ENCODE assay signal across 1 cellular context in the genomic region with DNA sequence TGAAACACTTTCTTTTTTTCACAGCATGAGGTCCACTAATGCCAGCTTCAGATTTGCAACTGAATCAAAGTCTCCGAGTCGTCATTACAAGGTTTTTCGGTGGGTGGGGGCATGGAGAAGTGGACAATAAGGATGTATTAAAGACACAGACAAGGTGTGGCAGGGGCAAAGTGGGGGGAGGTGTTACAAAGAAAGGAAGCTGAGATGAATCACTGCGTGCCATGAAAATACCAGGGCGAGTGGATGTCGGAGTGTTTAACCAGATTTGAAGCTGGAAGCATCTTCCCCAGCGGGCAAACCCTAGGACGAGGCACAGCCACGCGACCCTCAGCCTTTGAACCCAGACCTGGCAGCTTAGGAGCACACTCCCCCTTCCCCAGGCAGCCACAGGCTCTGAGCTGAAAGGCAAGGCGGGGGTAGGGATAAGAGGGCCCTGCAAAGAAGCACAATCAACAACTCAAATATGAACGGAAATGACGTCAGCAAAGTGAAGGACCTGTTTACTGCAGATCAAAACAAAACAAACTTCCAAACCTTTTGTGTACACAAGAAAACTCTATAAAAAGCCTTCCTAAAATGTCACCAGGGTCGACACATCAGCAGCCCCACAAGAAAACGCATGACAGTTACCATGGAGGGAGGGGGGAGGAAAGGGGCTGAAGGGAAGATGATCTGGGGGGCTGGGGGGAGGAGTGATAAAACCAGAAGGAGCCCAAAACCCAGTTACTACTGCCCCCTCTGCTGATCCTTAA.
A peak's percentile ranks its signal among the peaks of the same experiment; 100 is the strongest.
TF ChIP-seq lines count a peak whose summit lies in the region.

No MANE protein-coding gene starts in this region.

TF ChIP-seq in HepG2, 621 proteins besides CTCF, POLR2A, EP300 and RAD21 (continued from another document and continues in another):
- TF ChIP-seq, protein P1, sequence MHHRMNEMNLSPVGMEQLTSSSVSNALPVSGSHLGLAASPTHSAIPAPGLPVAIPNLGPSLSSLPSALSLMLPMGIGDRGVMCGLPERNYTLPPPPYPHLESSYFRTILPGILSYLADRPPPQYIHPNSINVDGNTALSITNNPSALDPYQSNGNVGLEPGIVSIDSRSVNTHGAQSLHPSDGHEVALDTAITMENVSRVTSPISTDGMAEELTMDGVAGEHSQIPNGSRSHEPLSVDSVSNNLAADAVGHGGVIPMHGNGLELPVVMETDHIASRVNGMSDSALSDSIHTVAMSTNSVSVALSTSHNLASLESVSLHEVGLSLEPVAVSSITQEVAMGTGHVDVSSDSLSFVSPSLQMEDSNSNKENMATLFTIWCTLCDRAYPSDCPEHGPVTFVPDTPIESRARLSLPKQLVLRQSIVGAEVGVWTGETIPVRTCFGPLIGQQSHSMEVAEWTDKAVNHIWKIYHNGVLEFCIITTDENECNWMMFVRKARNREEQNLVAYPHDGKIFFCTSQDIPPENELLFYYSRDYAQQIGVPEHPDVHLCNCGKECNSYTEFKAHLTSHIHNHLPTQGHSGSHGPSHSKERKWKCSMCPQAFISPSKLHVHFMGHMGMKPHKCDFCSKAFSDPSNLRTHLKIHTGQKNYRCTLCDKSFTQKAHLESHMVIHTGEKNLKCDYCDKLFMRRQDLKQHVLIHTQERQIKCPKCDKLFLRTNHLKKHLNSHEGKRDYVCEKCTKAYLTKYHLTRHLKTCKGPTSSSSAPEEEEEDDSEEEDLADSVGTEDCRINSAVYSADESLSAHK (CRISPR knock-in tag; IDR thresholded peaks at IDR 0.05; ENCODE audit: borderline replicate concordance) = no peak
- TF ChIP-seq IKZF4 (CRISPR knock-in tag; IDR thresholded peaks at IDR 0.05; ENCODE audit: borderline replicate concordance, low read depth, not compliant biosample characterization) (no peak), ZSCAN31 (CRISPR knock-in tag; IDR thresholded peaks at IDR 0.05; ENCODE audit: low read depth) (no peak), CHD4 (IDR thresholded peaks at IDR 0.05; ENCODE audit: borderline replicate concordance, low read length) (no peak), GABPA (IDR thresholded peaks at IDR 0.05; ENCODE audit: low read depth, low read length) (no peak; the same call in 1 of the 2 replicates), GABPA (CRISPR knock-in tag; IDR thresholded peaks at IDR 0.05; ENCODE audit: low read depth) (peak; percentile 91), KMT2B (CRISPR knock-in tag; IDR thresholded peaks at IDR 0.05) (peak; percentile 39; the same call in 1 of the 2 replicates), DMAP1 (CRISPR knock-in tag; IDR thresholded peaks at IDR 0.05) (peak; percentile 74), ZNF34 (CRISPR knock-in tag; IDR thresholded peaks at IDR 0.05; ENCODE audit: borderline replicate concordance) (no peak), ARNTL (CRISPR knock-in tag; IDR thresholded peaks at IDR 0.05) (peak; percentile 84), MAFK (conservative IDR thresholded peaks at IDR 0.05 in 1 of 2, IDR thresholded peaks at IDR 0.05 in 1 of 2; ENCODE audit: low read length in 2 of 2) (peak in 1 of 2 experiments; percentile 26; a peak in 1 of 4 replicates), PCBP2 (optimal IDR thresholded peaks at IDR 0.05; ENCODE audit: low read depth, low read length, poor library complexity, severe bottlenecking) (no peak), FOXA1 (IDR thresholded peaks at IDR 0.05) (peak; percentile 37; the same call in 1 of the 2 replicates), FOXA1 (CRISPR knock-in tag; IDR thresholded peaks at IDR 0.05) (peak; percentile 66), NCOR1 (IDR thresholded peaks at IDR 0.05; ENCODE audit: borderline replicate concordance, low read length) (peak; percentile 48; the same call in 1 of the 2 replicates), ZNF563 (CRISPR knock-in tag; IDR thresholded peaks at IDR 0.05) (0 out of 2 replicates have a peak, but pooled peaks have one; percentile 35), ZNF260 (CRISPR knock-in tag; IDR thresholded peaks at IDR 0.05; ENCODE audit: borderline replicate concordance, low read depth) (no peak), POGZ (CRISPR knock-in tag; IDR thresholded peaks at IDR 0.05) (peak; percentile 22; the same call in 1 of the 2 replicates), SRSF9 (IDR thresholded peaks at IDR 0.05; ENCODE audit: borderline replicate concordance, insufficient read depth, low read depth, low read length, poor library complexity, severe bottlenecking) (no peak), ZFYVE20 (CRISPR knock-in tag; IDR thresholded peaks at IDR 0.05; ENCODE audit: borderline replicate concordance, low read depth) (no peak), SMAD1 (CRISPR knock-in tag; IDR thresholded peaks at IDR 0.05; ENCODE audit: borderline replicate concordance, low read depth) (no peak; the same call in 1 of the 2 replicates), ZFP36 (IDR thresholded peaks at IDR 0.05; ENCODE audit: borderline replicate concordance, low read depth, low read length, partially characterized antibody) (no peak), GATAD2A (CRISPR knock-in tag; IDR thresholded peaks at IDR 0.05) (peak; percentile 83), PHF21A (CRISPR knock-in tag; IDR thresholded peaks at IDR 0.05) (peak; percentile 73), SIN3B (IDR thresholded peaks at IDR 0.05; ENCODE audit: low read length) (no peak), ZSCAN29 (CRISPR knock-in tag; conservative IDR thresholded peaks at IDR 0.05) (peak; percentile 89; the same call in 1 of the 2 replicates), HDAC2 (CRISPR knock-in tag; IDR thresholded peaks at IDR 0.05) (peak; percentile 57), GZF1 (CRISPR knock-in tag; IDR thresholded peaks at IDR 0.05) (peak; percentile 73; the same call in 1 of the 2 replicates), ZNF652 (CRISPR knock-in tag; IDR thresholded peaks at IDR 0.05; ENCODE audit: borderline replicate concordance, low read depth) (peak; percentile 32; the same call in 1 of the 2 replicates), NFKB2 (CRISPR knock-in tag; IDR thresholded peaks at IDR 0.05; ENCODE audit: borderline replicate concordance) (peak; percentile 53; the same call in 1 of the 2 replicates), ZNF451 (CRISPR knock-in tag; IDR thresholded peaks at IDR 0.05) (0 out of 2 replicates have a peak, but pooled peaks have one; percentile 25), ZNF619 (CRISPR knock-in tag; IDR thresholded peaks at IDR 0.05) (peak; percentile 76; the same call in 1 of the 2 replicates), KDM5A (IDR thresholded peaks at IDR 0.05; ENCODE audit: borderline replicate concordance, low read length) (no peak), NRL (CRISPR knock-in tag; IDR thresholded peaks at IDR 0.05; ENCODE audit: borderline replicate concordance) (no peak), HMG20B (CRISPR knock-in tag; conservative IDR thresholded peaks at IDR 0.05) (peak; percentile 69), ZFAT (CRISPR knock-in tag; conservative IDR thresholded peaks at IDR 0.05) (no peak), NPAS2 (CRISPR knock-in tag; IDR thresholded peaks at IDR 0.05; ENCODE audit: borderline replicate concordance) (no peak), KAT8 (CRISPR knock-in tag; IDR thresholded peaks at IDR 0.05) (peak; percentile 49; the same call in 1 of the 2 replicates), ZNF354B (CRISPR knock-in tag; IDR thresholded peaks at IDR 0.05) (peak; percentile 83; the same call in 1 of the 2 replicates), GABPB1 (CRISPR knock-in tag; IDR thresholded peaks at IDR 0.05) (peak; percentile 89)
- TF ChIP-seq, protein P2, sequence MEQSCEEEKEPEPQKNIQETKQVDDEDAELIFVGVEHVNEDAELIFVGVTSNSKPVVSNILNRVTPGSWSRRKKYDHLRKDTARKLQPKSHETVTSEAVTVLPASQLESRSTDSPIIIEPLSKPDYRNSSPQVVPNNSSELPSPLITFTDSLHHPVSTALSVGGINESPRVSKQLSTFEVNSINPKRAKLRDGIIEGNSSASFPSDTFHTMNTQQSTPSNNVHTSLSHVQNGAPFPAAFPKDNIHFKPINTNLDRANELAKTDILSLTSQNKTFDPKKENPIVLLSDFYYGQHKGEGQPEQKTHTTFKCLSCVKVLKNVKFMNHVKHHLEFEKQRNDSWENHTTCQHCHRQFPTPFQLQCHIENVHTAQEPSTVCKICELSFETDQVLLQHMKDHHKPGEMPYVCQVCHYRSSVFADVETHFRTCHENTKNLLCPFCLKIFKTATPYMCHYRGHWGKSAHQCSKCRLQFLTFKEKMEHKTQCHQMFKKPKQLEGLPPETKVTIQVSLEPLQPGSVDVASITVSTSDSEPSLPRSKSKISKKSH (CRISPR knock-in tag; IDR thresholded peaks at IDR 0.05; ENCODE audit: borderline replicate concordance) = 0 out of 2 replicates have a peak, but pooled peaks have one; percentile 34
- TF ChIP-seq, protein P3, sequence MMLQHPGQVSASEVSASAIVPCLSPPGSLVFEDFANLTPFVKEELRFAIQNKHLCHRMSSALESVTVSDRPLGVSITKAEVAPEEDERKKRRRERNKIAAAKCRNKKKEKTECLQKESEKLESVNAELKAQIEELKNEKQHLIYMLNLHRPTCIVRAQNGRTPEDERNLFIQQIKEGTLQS (CRISPR knock-in tag; IDR thresholded peaks at IDR 0.05) = peak; percentile 53; the same call in 1 of the 2 replicates
- TF ChIP-seq, protein P4, sequence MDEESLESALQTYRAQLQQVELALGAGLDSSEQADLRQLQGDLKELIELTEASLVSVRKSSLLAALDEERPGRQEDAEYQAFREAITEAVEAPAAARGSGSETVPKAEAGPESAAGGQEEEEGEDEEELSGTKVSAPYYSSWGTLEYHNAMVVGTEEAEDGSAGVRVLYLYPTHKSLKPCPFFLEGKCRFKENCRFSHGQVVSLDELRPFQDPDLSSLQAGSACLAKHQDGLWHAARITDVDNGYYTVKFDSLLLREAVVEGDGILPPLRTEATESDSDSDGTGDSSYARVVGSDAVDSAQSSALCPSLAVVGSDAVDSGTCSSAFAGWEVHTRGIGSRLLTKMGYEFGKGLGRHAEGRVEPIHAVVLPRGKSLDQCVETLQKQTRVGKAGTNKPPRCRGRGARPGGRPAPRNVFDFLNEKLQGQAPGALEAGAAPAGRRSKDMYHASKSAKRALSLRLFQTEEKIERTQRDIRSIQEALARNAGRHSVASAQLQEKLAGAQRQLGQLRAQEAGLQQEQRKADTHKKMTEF (CRISPR knock-in tag; IDR thresholded peaks at IDR 0.05) = peak; percentile 77
- TF ChIP-seq, protein P5, sequence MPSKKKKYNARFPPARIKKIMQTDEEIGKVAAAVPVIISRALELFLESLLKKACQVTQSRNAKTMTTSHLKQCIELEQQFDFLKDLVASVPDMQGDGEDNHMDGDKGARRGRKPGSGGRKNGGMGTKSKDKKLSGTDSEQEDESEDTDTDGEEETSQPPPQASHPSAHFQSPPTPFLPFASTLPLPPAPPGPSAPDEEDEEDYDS (CRISPR knock-in tag; IDR thresholded peaks at IDR 0.05) = peak; percentile 68; the same call in 1 of the 2 replicates
- TF ChIP-seq, protein P6, sequence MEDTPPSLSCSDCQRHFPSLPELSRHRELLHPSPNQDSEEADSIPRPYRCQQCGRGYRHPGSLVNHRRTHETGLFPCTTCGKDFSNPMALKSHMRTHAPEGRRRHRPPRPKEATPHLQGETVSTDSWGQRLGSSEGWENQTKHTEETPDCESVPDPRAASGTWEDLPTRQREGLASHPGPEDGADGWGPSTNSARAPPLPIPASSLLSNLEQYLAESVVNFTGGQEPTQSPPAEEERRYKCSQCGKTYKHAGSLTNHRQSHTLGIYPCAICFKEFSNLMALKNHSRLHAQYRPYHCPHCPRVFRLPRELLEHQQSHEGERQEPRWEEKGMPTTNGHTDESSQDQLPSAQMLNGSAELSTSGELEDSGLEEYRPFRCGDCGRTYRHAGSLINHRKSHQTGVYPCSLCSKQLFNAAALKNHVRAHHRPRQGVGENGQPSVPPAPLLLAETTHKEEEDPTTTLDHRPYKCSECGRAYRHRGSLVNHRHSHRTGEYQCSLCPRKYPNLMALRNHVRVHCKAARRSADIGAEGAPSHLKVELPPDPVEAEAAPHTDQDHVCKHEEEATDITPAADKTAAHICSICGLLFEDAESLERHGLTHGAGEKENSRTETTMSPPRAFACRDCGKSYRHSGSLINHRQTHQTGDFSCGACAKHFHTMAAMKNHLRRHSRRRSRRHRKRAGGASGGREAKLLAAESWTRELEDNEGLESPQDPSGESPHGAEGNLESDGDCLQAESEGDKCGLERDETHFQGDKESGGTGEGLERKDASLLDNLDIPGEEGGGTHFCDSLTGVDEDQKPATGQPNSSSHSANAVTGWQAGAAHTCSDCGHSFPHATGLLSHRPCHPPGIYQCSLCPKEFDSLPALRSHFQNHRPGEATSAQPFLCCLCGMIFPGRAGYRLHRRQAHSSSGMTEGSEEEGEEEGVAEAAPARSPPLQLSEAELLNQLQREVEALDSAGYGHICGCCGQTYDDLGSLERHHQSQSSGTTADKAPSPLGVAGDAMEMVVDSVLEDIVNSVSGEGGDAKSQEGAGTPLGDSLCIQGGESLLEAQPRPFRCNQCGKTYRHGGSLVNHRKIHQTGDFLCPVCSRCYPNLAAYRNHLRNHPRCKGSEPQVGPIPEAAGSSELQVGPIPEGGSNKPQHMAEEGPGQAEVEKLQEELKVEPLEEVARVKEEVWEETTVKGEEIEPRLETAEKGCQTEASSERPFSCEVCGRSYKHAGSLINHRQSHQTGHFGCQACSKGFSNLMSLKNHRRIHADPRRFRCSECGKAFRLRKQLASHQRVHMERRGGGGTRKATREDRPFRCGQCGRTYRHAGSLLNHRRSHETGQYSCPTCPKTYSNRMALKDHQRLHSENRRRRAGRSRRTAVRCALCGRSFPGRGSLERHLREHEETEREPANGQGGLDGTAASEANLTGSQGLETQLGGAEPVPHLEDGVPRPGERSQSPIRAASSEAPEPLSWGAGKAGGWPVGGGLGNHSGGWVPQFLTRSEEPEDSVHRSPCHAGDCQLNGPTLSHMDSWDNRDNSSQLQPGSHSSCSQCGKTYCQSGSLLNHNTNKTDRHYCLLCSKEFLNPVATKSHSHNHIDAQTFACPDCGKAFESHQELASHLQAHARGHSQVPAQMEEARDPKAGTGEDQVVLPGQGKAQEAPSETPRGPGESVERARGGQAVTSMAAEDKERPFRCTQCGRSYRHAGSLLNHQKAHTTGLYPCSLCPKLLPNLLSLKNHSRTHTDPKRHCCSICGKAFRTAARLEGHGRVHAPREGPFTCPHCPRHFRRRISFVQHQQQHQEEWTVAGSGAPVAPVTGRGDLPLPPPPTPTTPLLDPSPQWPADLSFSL (CRISPR knock-in tag; IDR thresholded peaks at IDR 0.05) = peak; percentile 59; the same call in 1 of the 2 replicates
- TF ChIP-seq, protein P7, sequence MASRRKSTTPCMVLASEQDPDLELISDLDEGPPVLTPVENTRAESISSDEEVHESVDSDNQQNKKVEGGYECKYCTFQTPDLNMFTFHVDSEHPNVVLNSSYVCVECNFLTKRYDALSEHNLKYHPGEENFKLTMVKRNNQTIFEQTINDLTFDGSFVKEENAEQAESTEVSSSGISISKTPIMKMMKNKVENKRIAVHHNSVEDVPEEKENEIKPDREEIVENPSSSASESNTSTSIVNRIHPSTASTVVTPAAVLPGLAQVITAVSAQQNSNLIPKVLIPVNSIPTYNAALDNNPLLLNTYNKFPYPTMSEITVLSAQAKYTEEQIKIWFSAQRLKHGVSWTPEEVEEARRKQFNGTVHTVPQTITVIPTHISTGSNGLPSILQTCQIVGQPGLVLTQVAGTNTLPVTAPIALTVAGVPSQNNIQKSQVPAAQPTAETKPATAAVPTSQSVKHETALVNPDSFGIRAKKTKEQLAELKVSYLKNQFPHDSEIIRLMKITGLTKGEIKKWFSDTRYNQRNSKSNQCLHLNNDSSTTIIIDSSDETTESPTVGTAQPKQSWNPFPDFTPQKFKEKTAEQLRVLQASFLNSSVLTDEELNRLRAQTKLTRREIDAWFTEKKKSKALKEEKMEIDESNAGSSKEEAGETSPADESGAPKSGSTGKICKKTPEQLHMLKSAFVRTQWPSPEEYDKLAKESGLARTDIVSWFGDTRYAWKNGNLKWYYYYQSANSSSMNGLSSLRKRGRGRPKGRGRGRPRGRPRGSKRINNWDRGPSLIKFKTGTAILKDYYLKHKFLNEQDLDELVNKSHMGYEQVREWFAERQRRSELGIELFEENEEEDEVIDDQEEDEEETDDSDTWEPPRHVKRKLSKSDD (CRISPR knock-in tag; IDR thresholded peaks at IDR 0.05; ENCODE audit: low read depth) = no peak
